16 cellular contexts compared by ENCODE assay signal in the genomic region with DNA sequence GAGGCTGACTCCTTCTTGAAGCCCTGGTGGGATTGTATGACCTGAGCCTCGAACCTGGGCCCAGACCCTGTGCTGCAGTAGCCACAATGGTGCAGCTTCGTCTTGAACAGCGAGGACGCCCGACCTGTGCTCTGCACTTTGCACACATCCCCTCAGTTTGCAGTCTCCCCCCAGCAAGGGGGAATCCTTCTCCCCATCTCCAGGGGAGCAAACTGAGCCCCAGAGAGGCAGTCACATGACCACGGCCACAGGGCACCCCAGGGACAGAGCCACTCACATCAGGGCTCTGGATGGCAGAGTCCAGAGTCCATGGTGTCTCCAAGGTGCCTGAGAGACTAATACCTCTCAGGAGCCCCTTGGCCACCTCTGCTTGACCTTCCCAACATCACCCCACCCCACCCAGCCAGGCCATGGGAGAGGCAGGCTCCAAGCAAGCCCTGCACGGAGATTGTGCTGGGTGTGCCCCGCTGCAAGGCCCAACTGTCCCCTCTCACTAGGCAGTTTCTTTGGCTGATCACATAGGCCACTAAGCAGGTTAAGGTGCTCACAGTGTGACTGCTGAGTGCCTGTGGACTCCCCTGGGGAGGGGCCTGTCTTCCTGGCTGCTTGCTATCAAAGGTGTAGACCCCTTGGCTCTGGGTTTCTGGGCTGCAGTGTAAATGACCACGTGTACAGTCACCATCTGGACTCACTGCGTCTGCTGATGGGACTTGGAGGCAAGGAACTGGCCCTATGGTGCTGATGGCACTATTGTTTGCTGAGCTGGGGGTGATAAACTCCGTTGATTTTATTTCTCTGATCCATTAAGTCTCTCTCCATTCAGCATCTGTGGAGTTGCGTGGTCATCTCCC.
"Had no signal": no experiment of that assay in that cellular context is flagged by ENCODE, and none has a peak within 500 bp of the region (broad histone marks: within the 10 kb centered on the region; RNA-seq: fewer than 3 reads in every experiment).

No MANE protein-coding gene starts in this region.

- H3K36me3 ChIP-seq: cardiac muscle cell, left lung, ovary, tibial artery, uterus had no signal

- H3K27me3 Mint-ChIP-seq: activated CD4-positive, alpha-beta T cell treated with anti-CD3 and anti-CD28 coated beads, Interleukin-2, amount 10 ng/mL, durations not matched to agents 7 days and 5 days; activated naive CD8-positive, alpha-beta T cell treated with anti-CD3 and anti-CD28 coated beads, Interleukin-2, amount 10 ng/mL, durations not matched to agents 7 days and 5 days had no signal

- H3K27ac ChIP-seq: cardiac muscle cell, dorsolateral prefrontal cortex, foreskin keratinocyte, left lung, ovary, tibial artery, uterus had no signal

- H3K9me3 ChIP-seq: left lung, ovary, tibial artery, uterus had no signal

- H3K4me1 Mint-ChIP-seq: activated CD4-positive, alpha-beta T cell treated with anti-CD3 and anti-CD28 coated beads, Interleukin-2, amount 10 ng/mL, durations not matched to agents 7 days and 5 days; activated naive CD8-positive, alpha-beta T cell treated with anti-CD3 and anti-CD28 coated beads, Interleukin-2, amount 10 ng/mL, durations not matched to agents 7 days and 5 days; activated T-helper 17 cell treated with anti-CD3 and anti-CD28 coated beads, Interleukin-2, amount 50 U/mL, for 72 hours; neural crest cell had no signal

- H3K4me3 Mint-ChIP-seq: activated CD4-positive, alpha-beta T cell treated with anti-CD3 and anti-CD28 coated beads, Interleukin-2, amount 10 ng/mL, durations not matched to agents 7 days and 5 days; activated naive CD8-positive, alpha-beta T cell treated with anti-CD3 and anti-CD28 coated beads, Interleukin-2, amount 10 ng/mL, durations not matched to agents 7 days and 5 days; activated T-helper 17 cell treated with anti-CD3 and anti-CD28 coated beads, Interleukin-2, amount 50 U/mL, for 72 hours; neural crest cell had no signal

- H3K9me3 Mint-ChIP-seq: activated CD4-positive, alpha-beta T cell treated with anti-CD3 and anti-CD28 coated beads, Interleukin-2, amount 10 ng/mL, durations not matched to agents 7 days and 5 days; activated naive CD8-positive, alpha-beta T cell treated with anti-CD3 and anti-CD28 coated beads, Interleukin-2, amount 10 ng/mL, durations not matched to agents 7 days and 5 days; activated T-helper 17 cell treated with anti-CD3 and anti-CD28 coated beads, Interleukin-2, amount 50 U/mL, for 72 hours; neural crest cell had no signal

- H3K27me3 ChIP-seq: cardiac muscle cell, foreskin keratinocyte, ovary, uterus had no signal

- H3K4me3 ChIP-seq: cardiac muscle cell, dorsolateral prefrontal cortex, left lung, ovary, tibial artery, uterus had no signal

- H3K36me3 Mint-ChIP-seq: activated naive CD8-positive, alpha-beta T cell treated with anti-CD3 and anti-CD28 coated beads, Interleukin-2, amount 10 ng/mL, durations not matched to agents 7 days and 5 days had no signal

- DNase-seq: activated CD4-positive, alpha-beta T cell treated with anti-CD3 and anti-CD28 coated beads, Interleukin-2, amount 10 ng/mL, durations not matched to agents 7 days and 5 days; activated naive CD4-positive, alpha-beta T cell; activated naive CD8-positive, alpha-beta T cell treated with anti-CD3 and anti-CD28 coated beads, Interleukin-2, amount 10 ng/mL, durations not matched to agents 7 days and 5 days; amygdala; dorsolateral prefrontal cortex; foreskin keratinocyte; hypothalamus; ovary; stimulated activated naive CD4-positive, alpha-beta T cell; uterus had no signal

- H3K4me1 ChIP-seq: foreskin keratinocyte, left lung, tibial artery, uterus had no signal

- FAIRE-seq: keratinocyte had no signal

- H3K27ac Mint-ChIP-seq: activated CD4-positive, alpha-beta T cell treated with anti-CD3 and anti-CD28 coated beads, Interleukin-2, amount 10 ng/mL, durations not matched to agents 7 days and 5 days; activated naive CD8-positive, alpha-beta T cell treated with anti-CD3 and anti-CD28 coated beads, Interleukin-2, amount 10 ng/mL, durations not matched to agents 7 days and 5 days; activated T-helper 17 cell treated with anti-CD3 and anti-CD28 coated beads, Interleukin-2, amount 50 U/mL, for 72 hours had no signal

- ATAC-seq: activated T-helper 17 cell treated with anti-CD3 and anti-CD28 coated beads, Interleukin-2, amount 50 U/mL, for 72 hours; foreskin keratinocyte; left lung had no signal
